8 cellular contexts compared by ENCODE assay signal in the genomic region with DNA sequence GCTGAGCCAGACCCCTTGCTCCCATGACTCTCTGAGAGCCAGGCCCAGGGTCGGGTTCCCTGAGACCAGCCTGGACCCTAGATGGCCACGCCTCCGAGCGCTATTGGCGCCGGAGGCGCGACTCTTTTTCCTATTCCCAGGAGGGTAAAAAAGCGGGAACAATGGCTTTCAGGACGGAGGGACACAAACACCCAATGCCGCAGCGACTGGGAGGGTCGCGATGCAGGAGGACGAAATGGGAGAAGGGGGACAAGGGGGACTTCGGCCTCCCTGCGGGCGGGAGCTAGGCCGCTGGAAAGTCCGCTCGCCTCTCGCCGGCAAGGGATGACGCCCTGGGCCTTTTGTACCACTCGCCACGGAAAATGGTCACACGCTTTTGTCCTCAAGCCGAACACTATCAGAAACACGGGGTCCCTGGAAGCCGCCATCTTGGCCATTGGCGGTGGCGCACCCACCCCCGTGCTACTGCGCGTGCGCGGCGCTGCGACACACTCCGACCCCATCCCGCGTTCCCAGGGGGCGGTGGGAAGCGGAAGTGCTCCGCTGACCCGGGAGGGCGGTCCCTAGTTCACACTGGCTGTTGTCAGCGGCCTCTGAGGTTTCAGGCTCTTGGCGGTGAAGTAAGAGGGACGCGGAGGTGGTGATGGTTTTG.
DNase-seq lines count a peak whose midpoint lies in the region; ATAC-seq and TF ChIP-seq lines count a peak whose summit lies in the region.

No MANE protein-coding gene starts in this region.

- H3K9me3 ChIP-seq in neural progenitor cell (ENCODE audit: low read depth) (no peaks in the 10 kb centered on the region), stomach smooth muscle (ENCODE audit: control insufficient read depth in 2 of 2, low read length in 2 of 2) (peaks cover 0 to 4% of the 10 kb centered on the region in 2 donors)

- peaks cover 2% of the 10 kb centered on the region for H3K27me3 Mint-ChIP-seq in GM23338 (ENCODE audit: insufficient read depth, low read depth, poor library complexity)
- no peaks in the 10 kb centered on the region for H3K27me3 Mint-ChIP-seq in neural progenitor cell (ENCODE audit: insufficient read depth, low read depth)

- ATAC-seq in GM23338 = peak; percentile 95
- peak; percentile 54 for ATAC-seq in foreskin keratinocyte

- H3K36me3 ChIP-seq in GM23338 (ENCODE audit: insufficient read depth) (no peaks in the 10 kb centered on the region; the same call in 1 of the 2 replicates), neural progenitor cell (no peaks in the 10 kb centered on the region), stomach smooth muscle (ENCODE audit: control insufficient read depth in 2 of 2, insufficient read depth in 2 of 2, low read length in 2 of 2) (peaks cover 0 to 7% of the 10 kb centered on the region in 2 donors)

- H3K36me3 Mint-ChIP-seq in GM23338 (ENCODE audit: low read depth) = peaks cover 12% of the 10 kb centered on the region; the same call in 2 of the 3 replicates
- H3K36me3 Mint-ChIP-seq in neural progenitor cell = peaks cover 3% of the 10 kb centered on the region

- peak overlapping the region; percentile 78 for H3K4me2 ChIP-seq in GM23338
- H3K4me2 ChIP-seq in neural progenitor cell = peak overlapping the region; percentile 77

- H2AFZ ChIP-seq in GM23338 (peak overlapping the region; percentile 69; the same call in 1 of the 2 replicates), neural progenitor cell (replicated peaks) (peak overlapping the region; percentile 38)

- DNase-seq in ELF-1 (ENCODE audit: low read depth, low spot score) (peak; percentile 95), GM23338 (ENCODE audit: low spot score) (peak; percentile 88), Kasumi-1 (lab: John Stamatoyannopoulos, UW) (peak; percentile 54 to 58), activated gamma-delta T cell treated with Interleukin-2 at 50 U/mL for 16 hours (peak; percentile 81), foreskin keratinocyte (peak in 1 of 2 donors; percentile 18), neural progenitor cell (ENCODE audit: low spot score) (peak; percentile 93)

- H3K27ac Mint-ChIP-seq in GM23338 = peak overlapping the region; percentile 96
- H3K27ac Mint-ChIP-seq in neural progenitor cell = peak overlapping the region; percentile 99

- H3K4me3 ChIP-seq in GM23338 (peak overlapping the region; percentile 75), neural progenitor cell (peak overlapping the region; percentile 59), stomach smooth muscle (ENCODE audit: low read length in 2 of 2) (peak overlapping the region; percentile 71 to 80)

- H3K9me2 ChIP-seq in GM23338 (ENCODE audit: insufficient read depth) = no peaks in the 10 kb centered on the region

- H3K27ac ChIP-seq in GM23338 (ENCODE audit: low read depth) = peak overlapping the region; percentile 96
- peak overlapping the region; percentile 85 for H3K27ac ChIP-seq in foreskin keratinocyte
- H3K27ac ChIP-seq in neural progenitor cell = peak overlapping the region; percentile 87
- H3K27ac ChIP-seq in stomach smooth muscle (ENCODE audit: low read length) = peak overlapping the region; percentile 69

- no peaks in the 10 kb centered on the region for H3K79me2 ChIP-seq in GM23338 (replicated peaks; ENCODE audit: insufficient read depth)
- peaks cover 11% of the 10 kb centered on the region for H3K79me2 ChIP-seq in neural progenitor cell (ENCODE audit: low read depth)

- no peaks in the 10 kb centered on the region; the same call in 1 of the 2 replicates for H3K4me1 ChIP-seq in GM23338 (ENCODE audit: insufficient read depth)
- H3K4me1 ChIP-seq in foreskin keratinocyte = no peaks in the 10 kb centered on the region
- no peaks in the 10 kb centered on the region for H3K4me1 ChIP-seq in neural progenitor cell
- H3K4me1 ChIP-seq in stomach smooth muscle (ENCODE audit: control insufficient read depth, insufficient read depth, low read length) = peaks cover 5% of the 10 kb centered on the region

- peak overlapping the region; percentile 86 for H3K4me3 Mint-ChIP-seq in GM23338
- peak overlapping the region; percentile 92 for H3K4me3 Mint-ChIP-seq in neural progenitor cell

- peak overlapping the region; percentile 63 for H3K9ac ChIP-seq in neural progenitor cell
- peak overlapping the region; percentile 85 to 88 for H3K9ac ChIP-seq in stomach smooth muscle (ENCODE audit: low read length in 2 of 2)

- H3F3A ChIP-seq in GM23338 (replicated peaks; ENCODE audit: low read depth) (no peaks in the 10 kb centered on the region), neural progenitor cell (ENCODE audit: low read depth) (peaks cover 8% of the 10 kb centered on the region)

- H3K9me3 Mint-ChIP-seq in GM23338 (no peaks in the 10 kb centered on the region; the same call in 2 of the 3 replicates), neural progenitor cell (peaks cover 2% of the 10 kb centered on the region)

- H4K20me1 ChIP-seq in GM23338 (replicated peaks; ENCODE audit: insufficient read depth) (no peaks in the 10 kb centered on the region), neural progenitor cell (ENCODE audit: low read depth) (no peaks in the 10 kb centered on the region)

- H3K4me1 Mint-ChIP-seq in GM23338 (peaks cover 5% of the 10 kb centered on the region; the same call in 2 of the 3 replicates), neural progenitor cell (peaks cover 7% of the 10 kb centered on the region)

- no peak for TF ChIP-seq CTCF in GM23338 (conservative IDR thresholded peaks at IDR 0.05; ENCODE audit: low read depth in 2 of 2)
- TF ChIP-seq CTCF in foreskin keratinocyte (conservative IDR thresholded peaks at IDR 0.05) = no peak
- TF ChIP-seq CTCF in neural progenitor cell (IDR thresholded peaks at IDR 0.05) = no peak

- peak; percentile 81 for TF ChIP-seq POLR2A in Raji (IDR thresholded peaks at IDR 0.05; ENCODE audit: insufficient read depth, low read depth, low read length)

- H3K27me3 ChIP-seq in GM23338 (ENCODE audit: insufficient read depth) (no peaks in the 10 kb centered on the region), foreskin keratinocyte (no peaks in the 10 kb centered on the region), neural progenitor cell (no peaks in the 10 kb centered on the region), stomach smooth muscle (ENCODE audit: control insufficient read depth in 1 of 2, insufficient read depth in 2 of 2, low read length in 2 of 2) (peaks cover 0 to 7% of the 10 kb centered on the region in 2 donors)

TF ChIP-seq in GM23338, 12 proteins besides CTCF, POLR2A, EP300 and RAD21 (continues in another document):
- no peak for TF ChIP-seq EZH2 (IDR thresholded peaks at IDR 0.05; ENCODE audit: low read depth, unreplicated experiment)
- no peak for TF ChIP-seq STAT1 (IDR thresholded peaks at IDR 0.05; ENCODE audit: unreplicated experiment)
- TF ChIP-seq, protein P1, sequence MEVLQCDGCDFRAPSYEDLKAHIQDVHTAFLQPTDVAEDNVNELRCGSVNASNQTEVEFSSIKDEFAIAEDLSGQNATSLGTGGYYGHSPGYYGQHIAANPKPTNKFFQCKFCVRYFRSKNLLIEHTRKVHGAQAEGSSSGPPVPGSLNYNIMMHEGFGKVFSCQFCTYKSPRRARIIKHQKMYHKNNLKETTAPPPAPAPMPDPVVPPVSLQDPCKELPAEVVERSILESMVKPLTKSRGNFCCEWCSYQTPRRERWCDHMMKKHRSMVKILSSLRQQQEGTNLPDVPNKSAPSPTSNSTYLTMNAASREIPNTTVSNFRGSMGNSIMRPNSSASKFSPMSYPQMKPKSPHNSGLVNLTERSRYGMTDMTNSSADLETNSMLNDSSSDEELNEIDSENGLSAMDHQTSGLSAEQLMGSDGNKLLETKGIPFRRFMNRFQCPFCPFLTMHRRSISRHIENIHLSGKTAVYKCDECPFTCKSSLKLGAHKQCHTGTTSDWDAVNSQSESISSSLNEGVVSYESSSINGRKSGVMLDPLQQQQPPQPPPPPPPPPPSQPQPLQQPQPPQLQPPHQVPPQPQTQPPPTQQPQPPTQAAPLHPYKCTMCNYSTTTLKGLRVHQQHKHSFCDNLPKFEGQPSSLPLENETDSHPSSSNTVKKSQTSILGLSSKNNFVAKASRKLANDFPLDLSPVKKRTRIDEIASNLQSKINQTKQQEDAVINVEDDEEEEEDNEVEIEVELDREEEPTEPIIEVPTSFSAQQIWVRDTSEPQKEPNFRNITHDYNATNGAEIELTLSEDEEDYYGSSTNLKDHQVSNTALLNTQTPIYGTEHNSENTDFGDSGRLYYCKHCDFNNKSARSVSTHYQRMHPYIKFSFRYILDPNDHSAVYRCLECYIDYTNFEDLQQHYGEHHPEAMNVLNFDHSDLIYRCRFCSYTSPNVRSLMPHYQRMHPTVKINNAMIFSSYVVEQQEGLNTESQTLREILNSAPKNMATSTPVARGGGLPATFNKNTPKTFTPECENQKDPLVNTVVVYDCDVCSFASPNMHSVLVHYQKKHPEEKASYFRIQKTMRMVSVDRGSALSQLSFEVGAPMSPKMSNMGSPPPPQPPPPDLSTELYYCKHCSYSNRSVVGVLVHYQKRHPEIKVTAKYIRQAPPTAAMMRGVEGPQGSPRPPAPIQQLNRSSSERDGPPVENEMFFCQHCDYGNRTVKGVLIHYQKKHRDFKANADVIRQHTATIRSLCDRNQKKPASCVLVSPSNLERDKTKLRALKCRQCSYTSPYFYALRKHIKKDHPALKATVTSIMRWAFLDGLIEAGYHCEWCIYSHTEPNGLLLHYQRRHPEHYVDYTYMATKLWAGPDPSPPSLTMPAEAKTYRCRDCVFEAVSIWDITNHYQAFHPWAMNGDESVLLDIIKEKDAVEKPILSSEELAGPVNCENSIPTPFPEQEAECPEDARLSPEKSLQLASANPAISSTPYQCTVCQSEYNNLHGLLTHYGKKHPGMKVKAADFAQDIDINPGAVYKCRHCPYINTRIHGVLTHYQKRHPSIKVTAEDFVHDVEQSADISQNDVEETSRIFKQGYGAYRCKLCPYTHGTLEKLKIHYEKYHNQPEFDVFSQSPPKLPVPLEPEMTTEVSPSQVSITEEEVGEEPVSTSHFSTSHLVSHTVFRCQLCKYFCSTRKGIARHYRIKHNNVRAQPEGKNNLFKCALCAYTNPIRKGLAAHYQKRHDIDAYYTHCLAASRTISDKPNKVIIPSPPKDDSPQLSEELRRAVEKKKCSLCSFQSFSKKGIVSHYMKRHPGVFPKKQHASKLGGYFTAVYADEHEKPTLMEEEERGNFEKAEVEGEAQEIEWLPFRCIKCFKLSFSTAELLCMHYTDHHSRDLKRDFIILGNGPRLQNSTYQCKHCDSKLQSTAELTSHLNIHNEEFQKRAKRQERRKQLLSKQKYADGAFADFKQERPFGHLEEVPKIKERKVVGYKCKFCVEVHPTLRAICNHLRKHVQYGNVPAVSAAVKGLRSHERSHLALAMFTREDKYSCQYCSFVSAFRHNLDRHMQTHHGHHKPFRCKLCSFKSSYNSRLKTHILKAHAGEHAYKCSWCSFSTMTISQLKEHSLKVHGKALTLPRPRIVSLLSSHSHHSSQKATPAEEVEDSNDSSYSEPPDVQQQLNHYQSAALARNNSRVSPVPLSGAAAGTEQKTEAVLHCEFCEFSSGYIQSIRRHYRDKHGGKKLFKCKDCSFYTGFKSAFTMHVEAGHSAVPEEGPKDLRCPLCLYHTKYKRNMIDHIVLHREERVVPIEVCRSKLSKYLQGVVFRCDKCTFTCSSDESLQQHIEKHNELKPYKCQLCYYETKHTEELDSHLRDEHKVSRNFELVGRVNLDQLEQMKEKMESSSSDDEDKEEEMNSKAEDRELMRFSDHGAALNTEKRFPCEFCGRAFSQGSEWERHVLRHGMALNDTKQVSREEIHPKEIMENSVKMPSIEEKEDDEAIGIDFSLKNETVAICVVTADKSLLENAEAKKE (CRISPR knock-in tag; IDR thresholded peaks at IDR 0.05) = no peak
- no peak for TF ChIP-seq NANOG (IDR thresholded peaks at IDR 0.05; ENCODE audit: borderline replicate concordance)
